In genomic region chr4:41028392-41029076, GRCh38 we compare ENCODE assay signal across 1 cellular context.
TF ChIP-seq lines count a peak whose summit lies in the region.

No MANE protein-coding gene starts in this region.

TF ChIP-seq in GM12878, 131 proteins besides CTCF, POLR2A, EP300 and RAD21 (continued from another document):
- TF ChIP-seq, protein P1, sequence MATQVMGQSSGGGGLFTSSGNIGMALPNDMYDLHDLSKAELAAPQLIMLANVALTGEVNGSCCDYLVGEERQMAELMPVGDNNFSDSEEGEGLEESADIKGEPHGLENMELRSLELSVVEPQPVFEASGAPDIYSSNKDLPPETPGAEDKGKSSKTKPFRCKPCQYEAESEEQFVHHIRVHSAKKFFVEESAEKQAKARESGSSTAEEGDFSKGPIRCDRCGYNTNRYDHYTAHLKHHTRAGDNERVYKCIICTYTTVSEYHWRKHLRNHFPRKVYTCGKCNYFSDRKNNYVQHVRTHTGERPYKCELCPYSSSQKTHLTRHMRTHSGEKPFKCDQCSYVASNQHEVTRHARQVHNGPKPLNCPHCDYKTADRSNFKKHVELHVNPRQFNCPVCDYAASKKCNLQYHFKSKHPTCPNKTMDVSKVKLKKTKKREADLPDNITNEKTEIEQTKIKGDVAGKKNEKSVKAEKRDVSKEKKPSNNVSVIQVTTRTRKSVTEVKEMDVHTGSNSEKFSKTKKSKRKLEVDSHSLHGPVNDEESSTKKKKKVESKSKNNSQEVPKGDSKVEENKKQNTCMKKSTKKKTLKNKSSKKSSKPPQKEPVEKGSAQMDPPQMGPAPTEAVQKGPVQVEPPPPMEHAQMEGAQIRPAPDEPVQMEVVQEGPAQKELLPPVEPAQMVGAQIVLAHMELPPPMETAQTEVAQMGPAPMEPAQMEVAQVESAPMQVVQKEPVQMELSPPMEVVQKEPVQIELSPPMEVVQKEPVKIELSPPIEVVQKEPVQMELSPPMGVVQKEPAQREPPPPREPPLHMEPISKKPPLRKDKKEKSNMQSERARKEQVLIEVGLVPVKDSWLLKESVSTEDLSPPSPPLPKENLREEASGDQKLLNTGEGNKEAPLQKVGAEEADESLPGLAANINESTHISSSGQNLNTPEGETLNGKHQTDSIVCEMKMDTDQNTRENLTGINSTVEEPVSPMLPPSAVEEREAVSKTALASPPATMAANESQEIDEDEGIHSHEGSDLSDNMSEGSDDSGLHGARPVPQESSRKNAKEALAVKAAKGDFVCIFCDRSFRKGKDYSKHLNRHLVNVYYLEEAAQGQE (IDR thresholded peaks at IDR 0.05; ENCODE audit: low read depth, low read length): no peak
- peak; percentile 19 for TF ChIP-seq BCL3 (IDR thresholded peaks at IDR 0.05; ENCODE audit: borderline replicate concordance, insufficient read depth, low read depth, low read length, poor library complexity, severe bottlenecking)
- TF ChIP-seq IRF3 (IDR thresholded peaks at IDR 0.05): no peak
- no peak for TF ChIP-seq ASH2L (IDR thresholded peaks at IDR 0.05; ENCODE audit: borderline replicate concordance, low read depth)
- TF ChIP-seq TBL1XR1 (IDR thresholded peaks at IDR 0.05; ENCODE audit: low read depth, low read length): no peak
